Comparison of ENCODE assay signal across 9 cellular contexts in genomic region chr9:127505396-127506116, GRCh38. TPM values are rescaled to one million over a fixed set of nuclear protein-coding genes. Genes with fewer than 3 reads are reported as not detected.
DNase-seq lines count a peak whose midpoint lies in the region; ATAC-seq and TF ChIP-seq lines count a peak whose summit lies in the region.
"Had no signal": no experiment of that assay in that cellular context is flagged by ENCODE, and none has a peak within 500 bp of the region (broad histone marks: within the 10 kb centered on the region; RNA-seq: fewer than 3 reads in every experiment).

No MANE protein-coding gene starts in this region.

- peaks cover 67% of the 10 kb centered on the region for H3K79me2 ChIP-seq in GM23248 (ENCODE audit: insufficient read depth)
- H3K79me2 ChIP-seq in osteoblast (ENCODE audit: insufficient read depth, low read length): peaks cover 71% of the 10 kb centered on the region

- in situ Hi-C loops in GM23248 (cut with MboI): no loop called here

- H3K27ac Mint-ChIP-seq in T-helper 17 cell: no peak overlapping the region

- H3K4me2 ChIP-seq in GM23248 (ENCODE audit: unreplicated experiment) (no peak overlapping the region), osteoblast (ENCODE audit: insufficient read depth, low read length) (no peak overlapping the region)

- H3K9me3 ChIP-seq in GM23248 (ENCODE audit: low read depth) (no peaks in the 10 kb centered on the region), T-helper 17 cell (ENCODE audit: control insufficient read depth, low read length, poor library complexity, severe bottlenecking) (no peaks in the 10 kb centered on the region), osteoblast (ENCODE audit: low read depth, low read length) (no peaks in the 10 kb centered on the region)

- H2AFZ ChIP-seq in GM23248 (no peak overlapping the region), osteoblast (ENCODE audit: low read length) (no peak overlapping the region)

- no peak overlapping the region for H3K4me3 Mint-ChIP-seq in T-helper 17 cell
- H3K4me3 Mint-ChIP-seq: central memory CD8-positive, alpha-beta T cell had no signal

- ATAC-seq in T-helper 17 cell (peak; percentile 47), HG03469 (IDR thresholded peaks at IDR 0.05; ENCODE audit: unreplicated experiment) (no peak), HG03175 (IDR thresholded peaks at IDR 0.05; ENCODE audit: unreplicated experiment) (no peak)

- H4K20me1 ChIP-seq in GM23248 (ENCODE audit: insufficient read depth): no peaks in the 10 kb centered on the region
- peaks cover 19% of the 10 kb centered on the region for H4K20me1 ChIP-seq in osteoblast (ENCODE audit: insufficient read depth, low read length)

- H3K9ac ChIP-seq in GM23248: 0 out of 2 replicates have a peak overlapping the region, but pooled peaks have one; percentile 21

- peaks cover 62% of the 10 kb centered on the region for H3K36me3 ChIP-seq in GM23248 (ENCODE audit: low read depth)
- H3K36me3 ChIP-seq in osteoblast (ENCODE audit: insufficient read depth, low read length): peaks cover 93% of the 10 kb centered on the region

- H3K4me1 Mint-ChIP-seq in T-helper 17 cell: no peaks in the 10 kb centered on the region
- H3K4me1 Mint-ChIP-seq: central memory CD8-positive, alpha-beta T cell had no signal

- H3K4me3 ChIP-seq in GM23248 (no peak overlapping the region), epithelial cell of esophagus (ENCODE audit: low read length) (no peak overlapping the region), osteoblast (ENCODE audit: insufficient read depth, low read length) (no peak overlapping the region)

- TF ChIP-seq CTCF in AG09319 (IDR thresholded peaks at IDR 0.05; ENCODE audit: low read depth, low read length): peak; percentile 46
- TF ChIP-seq CTCF in epithelial cell of esophagus (IDR thresholded peaks at IDR 0.05; ENCODE audit: insufficient read depth, low read depth, low read length, missing control alignments): peak; percentile 64
- peak; percentile 54 for TF ChIP-seq CTCF in osteoblast (IDR thresholded peaks at IDR 0.05; ENCODE audit: extremely low read depth, low read depth, low read length)

- H3K27me3 ChIP-seq in GM23248 (replicated peaks; ENCODE audit: insufficient read depth) (no peaks in the 10 kb centered on the region), osteoblast (ENCODE audit: insufficient read depth, low read length) (no peaks in the 10 kb centered on the region)

- WGBS in GM23248 (ENCODE audit: low coverage in 1 of 2, low lambda C conversion rate in 2 of 2, missing lambda C conversion rate in 2 of 2), 2 experiments: 81 to 87% methylated on average over 14 to 16 of the region's 16 CpGs

- no peaks in the 10 kb centered on the region for H3K4me1 ChIP-seq in GM23248 (ENCODE audit: insufficient read depth)
- no peaks in the 10 kb centered on the region for H3K4me1 ChIP-seq in osteoblast (ENCODE audit: insufficient read depth, low read length)

- no peaks in the 10 kb centered on the region for H3K9me2 ChIP-seq in GM23248 (ENCODE audit: insufficient read depth)

- H3K27me3 Mint-ChIP-seq in T-helper 17 cell: no peaks in the 10 kb centered on the region
- H3K27me3 Mint-ChIP-seq: central memory CD8-positive, alpha-beta T cell had no signal

- H3K36me3 Mint-ChIP-seq in T-helper 17 cell (ENCODE audit: low read depth): no peaks in the 10 kb centered on the region

- H3K27ac ChIP-seq in GM23248: peak overlapping the region; percentile 27; the same call in 1 of the 2 replicates
- H3K27ac ChIP-seq in osteoblast (ENCODE audit: low read depth, low read length): peak overlapping the region; percentile 28

- no peak for DNase-seq in AG09319 (ENCODE audit: extremely low read depth, low read depth)
- peak; percentile 68 for DNase-seq in GM23248
- DNase-seq in T-helper 17 cell: no peak
- peak; percentile 36 for DNase-seq in epithelial cell of esophagus (ENCODE audit: low read depth)
- DNase-seq in osteoblast (ENCODE audit: insufficient read length, low spot score, missing footprints): peak; percentile 94
- DNase-seq in DMS79 treated with DMSO at 0.1 percent for 48 hours (lab: John Stamatoyannopoulos, UW): no peak

- peaks cover 37% of the 10 kb centered on the region for H3F3A ChIP-seq in GM23248 (ENCODE audit: insufficient read depth)

RNA-seq across cellular contexts. Expression of gene LRSAM1, which starts 54.2 kb away (rescaled TPM):
- total RNA-seq in GM23248 (2014; rRNA removed; shearing (Covaris generic)): 10.5 and 15.5 TPM in 2 replicates
- 14.9 TPM in 2 replicates for polyA plus RNA-seq in GM23248 (2016; fragmentation: Nextera tagmentation; extraction: Ambion mirVana)
- total RNA-seq in T-helper 17 cell (10 to 100 TPM; 19.6 to 22.2 TPM), osteoblast (12.3 and 13.0 TPM in 2 replicates)

RNA-seq across cellular contexts. Expression of gene RPL12, which starts 54.4 kb away (rescaled TPM):
- total RNA-seq in GM23248 (2014; rRNA removed; shearing (Covaris generic)): 1,255 and 1,676 TPM in 2 replicates
- 576 and 594 TPM in 2 replicates for polyA plus RNA-seq in GM23248 (2016; fragmentation: Nextera tagmentation; extraction: Ambion mirVana)
- total RNA-seq in T-helper 17 cell: 1,000 to 10,000 TPM; 1,506 to 1,597 TPM
- 1,103 and 1,259 TPM in 2 replicates for total RNA-seq in osteoblast

Comparison
In these comparisons a context has a peak if more than half of its experiments do, and no peak if none do; other contexts are left out.
1. DNase-seq: peak in GM23248 (single experiment), epithelial cell of esophagus (single experiment) and osteoblast (single experiment); none in AG09319 (single experiment), T-helper 17 cell (0 of 3) and DMS79 treated with DMSO at 0.1 percent for 48 hours (single experiment).
2. Peak in every context shown above with its lines, with median percentiles within 50 percentile points of each other: CTCF ChIP-seq.